Comparison of ENCODE assay signal across 16 cellular contexts in the genomic region with DNA sequence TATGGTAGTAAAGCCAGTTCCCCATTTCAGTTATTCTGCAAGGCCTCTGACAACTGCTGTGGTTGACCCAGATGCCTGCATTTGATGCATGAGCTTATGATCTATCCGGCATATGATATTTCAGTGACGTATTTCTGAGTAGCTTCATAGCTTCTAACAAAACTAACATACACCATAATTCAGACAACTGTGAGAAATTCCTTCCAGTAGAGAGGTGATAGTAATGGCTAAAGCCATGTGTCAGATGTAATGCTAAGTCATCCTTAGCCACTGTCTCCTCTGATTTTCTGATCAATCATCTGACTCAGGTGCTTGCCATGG.
DNase-seq lines count a peak whose midpoint lies in the region; ATAC-seq and TF ChIP-seq lines count a peak whose summit lies in the region.
"Had no signal": no experiment of that assay in that cellular context is flagged by ENCODE, and none has a peak within 500 bp of the region (broad histone marks: within the 10 kb centered on the region; RNA-seq: fewer than 3 reads in every experiment).

No MANE protein-coding gene starts in this region.

- H3K4me1 ChIP-seq in heart right ventricle (peaks cover 0 to 17% (median 6%) of the 10 kb centered on the region in 9 donors), Loucy (ENCODE audit: insufficient read depth, low read length, poor library complexity, severe bottlenecking) (peaks cover 61% of the 10 kb centered on the region), SK-N-SH (ENCODE audit: control insufficient read depth in 1 of 2, insufficient read depth in 2 of 2, low read depth in 1 of 2, low read length in 1 of 2) (no peaks in the 10 kb centered on the region; a peak in 1 of 4 replicates), BE2C (no peaks in the 10 kb centered on the region)
- H3K4me1 ChIP-seq: foreskin keratinocyte, parathyroid adenoma had no signal

- H3K4me3 ChIP-seq in heart right ventricle (no peak overlapping the region), Loucy (ENCODE audit: low read length, poor library complexity, severe bottlenecking) (peak overlapping the region; percentile 64), SK-N-SH (ENCODE audit: low read depth in 2 of 2, low read length in 1 of 2) (no peak overlapping the region), BE2C (ENCODE audit: low read depth, low read length) (no peak overlapping the region)
- H3K4me3 ChIP-seq: PC-9, skin epidermis had no signal

- 85 to 86% methylated on average over 2 of the region's 2 CpGs for WGBS in heart right ventricle, 2 donors
- WGBS in SK-N-SH (ENCODE audit: low lambda C conversion rate), result 68% methylated on average over 2 of the region's 2 CpGs

- ATAC-seq in heart right ventricle (no peak), Right ventricle myocardium superior (ENCODE audit: poor library complexity) (no peak)
- ATAC-seq in stimulated activated naive B cell treated with anti-CD40 and anti-IgM and Interleukin-4, amounts not matched to agents 10 μg/mL and 1 μg/mL and 100 μg/mL, for 72 hours (replicated peaks), result peak; percentile 93
- ATAC-seq: foreskin keratinocyte, left lobe of liver had no signal

- H3K9me3 ChIP-seq in heart right ventricle (no peaks in the 10 kb centered on the region), Loucy (ENCODE audit: insufficient read depth, low read depth, low read length) (no peaks in the 10 kb centered on the region), SK-N-SH (no peaks in the 10 kb centered on the region), BE2C (no peaks in the 10 kb centered on the region)

- H3K9me2 ChIP-seq in Loucy (replicated peaks; ENCODE audit: low read depth, low read length) (no peaks in the 10 kb centered on the region), SK-N-SH (no peaks in the 10 kb centered on the region)

- H3K9me3 Mint-ChIP-seq in activated T-helper 2 cell treated with anti-CD3 and anti-CD28 coated beads, Interferon-gamma antibody, Interleukin-2, Interleukin-4, amounts not matched to agents 10 μg/mL and 5 μg/mL and 100 μg/mL, durations not matched to agents 14 hours and 24 hours and 36 hours, result no peaks in the 10 kb centered on the region
- H3K9me3 Mint-ChIP-seq in stimulated activated naive B cell treated with anti-CD40 and anti-IgM and Interleukin-4, amounts not matched to agents 10 μg/mL and 1 μg/mL and 100 μg/mL, for 72 hours, result no peaks in the 10 kb centered on the region
- H3K9me3 Mint-ChIP-seq: type B pancreatic cell had no signal

- CTCF ChIA-PET in SK-N-SH (lab: Yijun Ruan, JAX), result interaction anchor here (0.6 to 1.6 kb wide), 4 partner anchors 21 to 128 kb away, joined by 3 to 5 read pairs (median 4); no protein-coding TSS in a partner anchor

- peaks cover 16% of the 10 kb centered on the region for H3K4me1 Mint-ChIP-seq in activated T-helper 2 cell treated with anti-CD3 and anti-CD28 coated beads, Interferon-gamma antibody, Interleukin-2, Interleukin-4, amounts not matched to agents 10 μg/mL and 5 μg/mL and 100 μg/mL, durations not matched to agents 14 hours and 24 hours and 36 hours (ENCODE audit: low read depth)
- peaks cover 17 to 24% of the 10 kb centered on the region in 2 donors for H3K4me1 Mint-ChIP-seq in stimulated activated naive B cell treated with anti-CD40 and anti-IgM and Interleukin-4, amounts not matched to agents 10 μg/mL and 1 μg/mL and 100 μg/mL, for 72 hours

- H4K20me1 ChIP-seq in Loucy (ENCODE audit: insufficient read depth, low read length, poor library complexity, severe bottlenecking), result no peaks in the 10 kb centered on the region
- no peaks in the 10 kb centered on the region for H4K20me1 ChIP-seq in SK-N-SH (ENCODE audit: insufficient read depth)

- H2AFZ ChIP-seq in Loucy (ENCODE audit: low read length), result 0 out of 2 replicates have a peak overlapping the region, but pooled peaks have one; percentile 23
- H2AFZ ChIP-seq in SK-N-SH (ENCODE audit: low read depth), result no peak overlapping the region
- H2AFZ ChIP-seq: parathyroid adenoma, PC-9 had no signal

- H3K4me3 Mint-ChIP-seq in activated T-helper 2 cell treated with anti-CD3 and anti-CD28 coated beads, Interferon-gamma antibody, Interleukin-2, Interleukin-4, amounts not matched to agents 10 μg/mL and 5 μg/mL and 100 μg/mL, durations not matched to agents 14 hours and 24 hours and 36 hours (ENCODE audit: low read depth), result no peak overlapping the region
- no peak overlapping the region for H3K4me3 Mint-ChIP-seq in stimulated activated naive B cell treated with anti-CD40 and anti-IgM and Interleukin-4, amounts not matched to agents 10 μg/mL and 1 μg/mL and 100 μg/mL, for 72 hours
- H3K4me3 Mint-ChIP-seq: type B pancreatic cell had no signal

- H3K36me3 Mint-ChIP-seq in activated T-helper 2 cell treated with anti-CD3 and anti-CD28 coated beads, Interferon-gamma antibody, Interleukin-2, Interleukin-4, amounts not matched to agents 10 μg/mL and 5 μg/mL and 100 μg/mL, durations not matched to agents 14 hours and 24 hours and 36 hours (ENCODE audit: low read depth), result no peaks in the 10 kb centered on the region
- no peaks in the 10 kb centered on the region for H3K36me3 Mint-ChIP-seq in stimulated activated naive B cell treated with anti-CD40 and anti-IgM and Interleukin-4, amounts not matched to agents 10 μg/mL and 1 μg/mL and 100 μg/mL, for 72 hours
- H3K36me3 Mint-ChIP-seq: type B pancreatic cell had no signal

- H3K27me3 Mint-ChIP-seq in activated T-helper 2 cell treated with anti-CD3 and anti-CD28 coated beads, Interferon-gamma antibody, Interleukin-2, Interleukin-4, amounts not matched to agents 10 μg/mL and 5 μg/mL and 100 μg/mL, durations not matched to agents 14 hours and 24 hours and 36 hours (ENCODE audit: low read depth), result no peaks in the 10 kb centered on the region
- H3K27me3 Mint-ChIP-seq in stimulated activated naive B cell treated with anti-CD40 and anti-IgM and Interleukin-4, amounts not matched to agents 10 μg/mL and 1 μg/mL and 100 μg/mL, for 72 hours, result no peaks in the 10 kb centered on the region

- no peak for TF ChIP-seq CTCF in heart right ventricle (IDR thresholded peaks at IDR 0.05)
- TF ChIP-seq CTCF in Loucy (conservative IDR thresholded peaks at IDR 0.05; ENCODE audit: low read length), result no peak
- no peak for TF ChIP-seq CTCF in SK-N-SH (IDR thresholded peaks at IDR 0.05)
- no peak for TF ChIP-seq CTCF in BE2C (IDR thresholded peaks at IDR 0.05; ENCODE audit: low read depth, low read length)

- DNase-seq in heart right ventricle (no peak), Right ventricle myocardium superior (no peak), SK-N-SH (no peak), COLO829 (ENCODE audit: low spot score) (no peak), BE2C (no peak)
- no peak for DNase-seq in activated T-helper 2 cell treated with anti-CD3 and anti-CD28 coated beads, Interferon-gamma antibody, Interleukin-2, Interleukin-4, amounts not matched to agents 10 μg/mL and 5 μg/mL and 100 μg/mL, durations not matched to agents 14 hours and 24 hours and 36 hours (ENCODE audit: low spot score)
- DNase-seq in stimulated activated naive B cell treated with anti-CD40 and anti-IgM and Interleukin-4, amounts not matched to agents 10 μg/mL and 1 μg/mL and 100 μg/mL, for 72 hours, result no peak
- DNase-seq: AML-193, foreskin keratinocyte, NCI-H2081 treated with DMSO at 0.1 percent for 48 hours had no signal

- peak overlapping the region; percentile 69 for H3K4me2 ChIP-seq in Loucy (ENCODE audit: low read depth, low read length, poor library complexity, severe bottlenecking)
- H3K4me2 ChIP-seq in SK-N-SH, result no peak overlapping the region
- H3K4me2 ChIP-seq: PC-9 had no signal

- H3K9ac ChIP-seq in Loucy (ENCODE audit: low read depth, low read length, poor library complexity, severe bottlenecking) (peak overlapping the region; percentile 69), SK-N-SH (no peak overlapping the region)
- H3K9ac ChIP-seq: parathyroid adenoma had no signal

- intact Hi-C loops in heart right ventricle (cut with DNase I) (loop anchor here in 1 of 10 donors (10.0 kb wide), 1 partner anchor 264 kb away; no protein-coding TSS in a partner anchor), Right ventricle myocardium superior (cut with DNase I) (no loop called here)
- intact Hi-C loops in activated T-helper 2 cell treated with anti-CD3 and anti-CD28 coated beads, Interferon-gamma antibody, Interleukin-2, Interleukin-4, amounts not matched to agents 10 μg/mL and 5 μg/mL and 100 μg/mL, durations not matched to agents 14 hours and 24 hours and 36 hours (cut with micrococcal nuclease), result no loop called here

- H3K36me3 ChIP-seq in heart right ventricle, result no peaks in the 10 kb centered on the region
- no peaks in the 10 kb centered on the region for H3K36me3 ChIP-seq in Loucy (ENCODE audit: insufficient read depth, low read length)
- H3K36me3 ChIP-seq in SK-N-SH (replicated peaks in 1 of 2; ENCODE audit: control insufficient read depth in 1 of 2, insufficient read depth in 2 of 2, low read length in 1 of 2), result no peaks in the 10 kb centered on the region
- no peaks in the 10 kb centered on the region for H3K36me3 ChIP-seq in BE2C

- POLR2A ChIA-PET in SK-N-SH (lab: Yijun Ruan, JAX), result no interaction called here

- H3K79me2 ChIP-seq in Loucy (ENCODE audit: insufficient read depth, low read length) (no peaks in the 10 kb centered on the region; the same call in none of the 2 replicates), SK-N-SH (ENCODE audit: insufficient read depth) (no peaks in the 10 kb centered on the region)
- H3K79me2 ChIP-seq: parathyroid adenoma had no signal

- H3K27me3 ChIP-seq in heart right ventricle (peaks cover 0 to 12% (median 0%) of the 10 kb centered on the region in 7 donors), Loucy (ENCODE audit: insufficient read depth, low read length, poor library complexity, severe bottlenecking) (no peaks in the 10 kb centered on the region), SK-N-SH (ENCODE audit: insufficient read depth) (no peaks in the 10 kb centered on the region), BE2C (no peaks in the 10 kb centered on the region)
- H3K27me3 ChIP-seq: foreskin keratinocyte had no signal

- H3K27ac Mint-ChIP-seq in activated T-helper 2 cell treated with anti-CD3 and anti-CD28 coated beads, Interferon-gamma antibody, Interleukin-2, Interleukin-4, amounts not matched to agents 10 μg/mL and 5 μg/mL and 100 μg/mL, durations not matched to agents 14 hours and 24 hours and 36 hours, result peak overlapping the region; percentile 31
- H3K27ac Mint-ChIP-seq in stimulated activated naive B cell treated with anti-CD40 and anti-IgM and Interleukin-4, amounts not matched to agents 10 μg/mL and 1 μg/mL and 100 μg/mL, for 72 hours, result no peak overlapping the region
- H3K27ac Mint-ChIP-seq: type B pancreatic cell had no signal

- H3F3A ChIP-seq in Loucy (ENCODE audit: low read depth) (peaks cover 24% of the 10 kb centered on the region), SK-N-SH (replicated peaks; ENCODE audit: insufficient read depth) (no peaks in the 10 kb centered on the region)

- TF ChIP-seq RAD21 in SK-N-SH (IDR thresholded peaks at IDR 0.05; ENCODE audit: low read length), result no peak

- peak overlapping the region in 8 of 10 donors; percentile 4 to 58 (median 36) for H3K27ac ChIP-seq in heart right ventricle
- no peak overlapping the region for H3K27ac ChIP-seq in SK-N-SH (ENCODE audit: low read depth in 2 of 2, low read length in 1 of 2)
- H3K27ac ChIP-seq: foreskin keratinocyte, parathyroid adenoma, PC-9, skin epidermis had no signal

- TF ChIP-seq EP300 in SK-N-SH (IDR thresholded peaks at IDR 0.05; ENCODE audit: borderline replicate concordance in 1 of 2, low read depth in 1 of 2, low read length in 1 of 2), result no peak

TF ChIP-seq in SK-N-SH, 30 proteins besides CTCF, POLR2A, EP300 and RAD21:
- TF ChIP-seq SMC3 (IDR thresholded peaks at IDR 0.05; ENCODE audit: low read depth, low read length), result no peak

Comparison
In these comparisons a context has a peak if more than half of its experiments do, and no peak if none do; other contexts are left out.
1. ATAC-seq: peak in stimulated activated naive B cell treated with anti-CD40 and anti-IgM and Interleukin-4, amounts not matched to agents 10 μg/mL and 1 μg/mL and 100 μg/mL, for 72 hours (2 of 2); none in heart right ventricle (0 of 8) and Right ventricle myocardium superior (single experiment).
2. H3K27ac ChIP-seq: peak in heart right ventricle (8 of 10); none in SK-N-SH (0 of 2).